31 cellular contexts compared by ENCODE assay signal in genomic region chr7:80660939-80661338, GRCh38. TPM values are rescaled to one million over a fixed set of nuclear protein-coding genes. Genes with fewer than 3 reads are reported as not detected.
"Had no signal": no experiment of that assay in that cellular context is flagged by ENCODE, and none has a peak within 500 bp of the region (broad histone marks: within the 10 kb centered on the region; RNA-seq: fewer than 3 reads in every experiment).

No MANE protein-coding gene starts in this region.

- H3K4me3 ChIP-seq: K562, SJCRH30, SK-N-MC had no signal

- H3K36me3 ChIP-seq: SJCRH30 had no signal

- H3K27ac ChIP-seq: RWPE1, SJCRH30, SK-N-MC had no signal

- DNase-seq: activated CD4-positive, alpha-beta memory T cell treated with anti-CD3 and anti-CD28 coated beads for 36 hours; activated CD4-positive, alpha-beta T cell treated with anti-CD3 and anti-CD28 coated beads for 4 hours; activated CD4-positive, alpha-beta T cell treated with anti-CD3 and anti-CD28 coated beads, Interleukin-2, amount 50 U/mL, for 1 hour; activated CD4-positive, CD25-positive, alpha-beta regulatory T cell treated with anti-CD3 and anti-CD28 coated beads, Interleukin-2, amount 50 U/mL, for 72 hours; activated CD8-positive, alpha-beta memory T cell treated with anti-CD3 and anti-CD28 coated beads, Interleukin-2, amount 50 U/mL, for 4 hours; activated gamma-delta T cell treated with Interleukin-2 at 50 U/mL for 16 hours; activated naive CD4-positive, alpha-beta T cell treated with anti-CD3 and anti-CD28 coated beads for 36 hours; activated T-cell treated with anti-CD3 and anti-CD28 coated beads for 4 hours; activated T-cell treated with anti-CD3 and anti-CD28 coated beads, Interleukin-2, amount 50 U/mL, for 4 hours; anterior cingulate cortex; central memory CD4-positive, alpha-beta T cell; NCI-H1105 treated with DMSO at 0.1 percent for 48 hours; NCI-H1436 treated with DMSO at 0.1 percent for 48 hours; NCI-H1694 treated with DMSO at 0.1 percent for 48 hours; NCI-H2029 treated with DMSO at 0.1 percent for 48 hours; NCI-H2107; NCI-H2171; NCI-H510A; NCI-H748 treated with DMSO at 0.1 percent for 48 hours; NK-92 treated with Interleukin-12 subunit alpha and Interleukin-12 subunit beta, amount 100 ng/mL, for 24 hours; PC-3; SHP77; SJCRH30; T1000 had no signal

- ATAC-seq: activated naive CD4-positive, alpha-beta T cell treated with anti-CD3 and anti-CD28 coated beads, Interleukin-2, amount 50 U/mL, for 72 hours; activated T-cell treated with anti-CD3 and anti-CD28 coated beads, Interleukin-2, amount 50 U/mL, for 4 hours; K562; PC-3 had no signal

- H3K27me3 ChIP-seq: SJCRH30 had no signal

- H3K9me3 ChIP-seq: SJCRH30 had no signal

RNA-seq across cellular contexts. Expression of gene CD36, which starts 22.5 kb away (rescaled TPM):
- total RNA-seq: activated CD4-positive, alpha-beta memory T cell treated with anti-CD3 and anti-CD28 coated beads for 36 hours; activated naive CD4-positive, alpha-beta T cell treated with anti-CD3 and anti-CD28 coated beads for 36 hours; activated naive CD4-positive, alpha-beta T cell treated with anti-CD3 and anti-CD28 coated beads, Interleukin-2, amount 50 U/mL, for 72 hours; activated T-helper 1 cell treated with anti-CD3 and anti-CD28 coated beads, Interleukin-12 subunit alpha, Interleukin-12 subunit beta, Interleukin-2, Interleukin-4 antibody, amounts not matched to agents 30 ng/mL and 10 ng/mL and 1 ng/mL, durations not matched to agents 14 hours and 24 hours and 36 hours; PC-3; T-helper 1 cell treated with Interleukin-12 subunit alpha and Interleukin-12 subunit beta and Interleukin-4 antibody, amounts not matched to agents 30 ng/mL and 1 ng/mL, for 36 hours; T-helper 2 cell treated with Interferon-gamma antibody and Interleukin-4, amounts not matched to agents 100 ng/mL and 5 ng/mL, for 36 hours had no signal
